Comparison of ENCODE assay signal across 12 cellular contexts in genomic region chr15:47870956-47871625, GRCh38.
DNase-seq lines count a peak whose midpoint lies in the region; ATAC-seq, FAIRE-seq and TF ChIP-seq lines count a peak whose summit lies in the region.
"Had no signal": no experiment of that assay in that cellular context is flagged by ENCODE, and none has a peak within 500 bp of the region (broad histone marks: within the 10 kb centered on the region; RNA-seq: fewer than 3 reads in every experiment).

No MANE protein-coding gene starts in this region.

- H3K4me3 Mint-ChIP-seq in activated CD8-positive, alpha-beta T cell treated with anti-CD3 and anti-CD28 coated beads, Interleukin-2, amount 10 ng/mL, durations not matched to agents 7 days and 5 days, result no peak overlapping the region
- no peak overlapping the region for H3K4me3 Mint-ChIP-seq in T-helper 2 cell treated with Interferon-gamma antibody and Interleukin-4, amounts not matched to agents 5 μg/mL and 100 μg/mL, for 36 hours
- H3K4me3 Mint-ChIP-seq: T-helper 17 cell had no signal

- CTCF ChIA-PET in activated CD8-positive, alpha-beta T cell treated with anti-CD3 and anti-CD28 coated beads, Interleukin-2, amount 10 ng/mL, durations not matched to agents 7 days and 5 days (lab: Charles Lee), result interaction anchor here (1.5 kb wide), 1 partner anchor 20 kb away, joined by 3 read pairs; no protein-coding TSS in a partner anchor

- TF ChIP-seq CTCF in fibroblast of the aortic adventitia (IDR thresholded peaks at IDR 0.05; ENCODE audit: insufficient read depth, low read length), result no peak

- ATAC-seq in activated CD8-positive, alpha-beta T cell treated with anti-CD3 and anti-CD28 coated beads, Interleukin-2, amount 10 ng/mL, durations not matched to agents 7 days and 5 days, result no peak
- ATAC-seq: T-helper 17 cell had no signal

- DNase-seq in NCI-H748 (lab: John Stamatoyannopoulos, UW; ENCODE audit: unreplicated experiment), result peak; percentile 11
- no peak for DNase-seq in NCI-H748 treated with DMSO at 0.1 percent for 48 hours (lab: John Stamatoyannopoulos, UW)
- peak; percentile 33 for DNase-seq in RCC 7860 (ENCODE audit: low spot score)
- DNase-seq in fibroblast of the aortic adventitia (ENCODE audit: low read depth), result peak; percentile 12
- DNase-seq in urothelium cell line (ENCODE audit: low spot score), result peak; percentile 54
- DNase-seq in activated effector memory CD4-positive, alpha-beta T cell treated with Interleukin-2 at 50 U/mL for 16 hours, result no peak
- no peak for DNase-seq in activated CD8-positive, alpha-beta T cell treated with anti-CD3 and anti-CD28 coated beads, Interleukin-2, amount 10 ng/mL, durations not matched to agents 7 days and 5 days
- no peak for DNase-seq in T-helper 2 cell treated with Interferon-gamma antibody and Interleukin-4, amounts not matched to agents 5 μg/mL and 100 μg/mL, for 36 hours (ENCODE audit: low spot score)
- DNase-seq: left cardiac atrium, NCI-H1417, T-helper 17 cell had no signal

- H3K9me3 Mint-ChIP-seq in activated CD8-positive, alpha-beta T cell treated with anti-CD3 and anti-CD28 coated beads, Interleukin-2, amount 10 ng/mL, durations not matched to agents 7 days and 5 days (ENCODE audit: insufficient read depth), result peaks cover 3% of the 10 kb centered on the region
- peaks cover 7% of the 10 kb centered on the region for H3K9me3 Mint-ChIP-seq in T-helper 2 cell treated with Interferon-gamma antibody and Interleukin-4, amounts not matched to agents 5 μg/mL and 100 μg/mL, for 36 hours

- H3K4me1 Mint-ChIP-seq in activated CD8-positive, alpha-beta T cell treated with anti-CD3 and anti-CD28 coated beads, Interleukin-2, amount 10 ng/mL, durations not matched to agents 7 days and 5 days (ENCODE audit: low read depth), result no peaks in the 10 kb centered on the region
- no peaks in the 10 kb centered on the region for H3K4me1 Mint-ChIP-seq in T-helper 2 cell treated with Interferon-gamma antibody and Interleukin-4, amounts not matched to agents 5 μg/mL and 100 μg/mL, for 36 hours (ENCODE audit: low read depth)
- H3K4me1 Mint-ChIP-seq: T-helper 17 cell had no signal

- FAIRE-seq in RCC 7860 (lab: Jason Lieb, UNC) (peak; percentile 7), urothelium cell line (lab: Jason Lieb, UNC) (no peak)

- no peaks in the 10 kb centered on the region for H3K27me3 Mint-ChIP-seq in activated CD8-positive, alpha-beta T cell treated with anti-CD3 and anti-CD28 coated beads, Interleukin-2, amount 10 ng/mL, durations not matched to agents 7 days and 5 days (ENCODE audit: low read depth)
- H3K27me3 Mint-ChIP-seq in T-helper 2 cell treated with Interferon-gamma antibody and Interleukin-4, amounts not matched to agents 5 μg/mL and 100 μg/mL, for 36 hours (ENCODE audit: low read depth), result no peaks in the 10 kb centered on the region
- H3K27me3 Mint-ChIP-seq: T-helper 17 cell had no signal

- POLR2A ChIA-PET in activated CD8-positive, alpha-beta T cell treated with anti-CD3 and anti-CD28 coated beads, Interleukin-2, amount 10 ng/mL, durations not matched to agents 7 days and 5 days (lab: Charles Lee), result no interaction called here

- no peak overlapping the region for H3K27ac Mint-ChIP-seq in activated CD8-positive, alpha-beta T cell treated with anti-CD3 and anti-CD28 coated beads, Interleukin-2, amount 10 ng/mL, durations not matched to agents 7 days and 5 days
- H3K27ac Mint-ChIP-seq in T-helper 2 cell treated with Interferon-gamma antibody and Interleukin-4, amounts not matched to agents 5 μg/mL and 100 μg/mL, for 36 hours, result no peak overlapping the region
- H3K27ac Mint-ChIP-seq: T-helper 17 cell had no signal

- no peak overlapping the region for H3K4me3 ChIP-seq in fibroblast of the aortic adventitia (ENCODE audit: low read depth, low read length)
- H3K4me3 ChIP-seq: dorsolateral prefrontal cortex had no signal

- H3K36me3 Mint-ChIP-seq in activated CD8-positive, alpha-beta T cell treated with anti-CD3 and anti-CD28 coated beads, Interleukin-2, amount 10 ng/mL, durations not matched to agents 7 days and 5 days (ENCODE audit: low read depth), result no peaks in the 10 kb centered on the region
- no peaks in the 10 kb centered on the region for H3K36me3 Mint-ChIP-seq in T-helper 2 cell treated with Interferon-gamma antibody and Interleukin-4, amounts not matched to agents 5 μg/mL and 100 μg/mL, for 36 hours (ENCODE audit: low read depth)

Comparison
In these comparisons a context has a peak if more than half of its experiments do, and no peak if none do; other contexts are left out.
1. DNase-seq: peak in NCI-H748 (single experiment), RCC 7860 (single experiment), fibroblast of the aortic adventitia (single experiment) and urothelium cell line (single experiment); none in NCI-H748 treated with DMSO at 0.1 percent for 48 hours (single experiment), activated effector memory CD4-positive, alpha-beta T cell treated with Interleukin-2 at 50 U/mL for 16 hours (single experiment), activated CD8-positive, alpha-beta T cell treated with anti-CD3 and anti-CD28 coated beads, Interleukin-2, amount 10 ng/mL, durations not matched to agents 7 days and 5 days (single experiment) and T-helper 2 cell treated with Interferon-gamma antibody and Interleukin-4, amounts not matched to agents 5 μg/mL and 100 μg/mL, for 36 hours (single experiment).